26 cellular contexts compared by ENCODE assay signal in the genomic region with DNA sequence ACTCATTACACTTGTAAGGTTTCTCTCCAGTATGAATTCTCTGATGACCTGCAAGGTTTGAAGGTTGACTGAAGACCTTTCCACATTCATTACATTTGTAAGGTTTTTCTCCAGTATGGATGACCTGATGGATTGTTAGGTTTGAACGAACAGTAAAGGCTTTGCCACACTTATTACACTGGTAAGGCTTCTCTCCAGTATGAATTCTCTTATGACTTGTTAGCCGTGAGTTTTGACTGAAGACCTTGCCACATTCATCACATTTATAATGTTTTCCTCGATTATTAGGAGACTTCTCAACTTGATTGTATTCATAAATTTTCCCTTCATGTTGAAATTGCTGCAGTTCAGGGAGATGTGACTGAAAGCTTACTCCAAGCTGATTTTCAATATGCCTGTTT.
"Had no signal": no experiment of that assay in that cellular context is flagged by ENCODE, and none has a peak within 500 bp of the region (broad histone marks: within the 10 kb centered on the region; RNA-seq: fewer than 3 reads in every experiment).

No MANE protein-coding gene starts in this region.

- H3K9me3 ChIP-seq: prostate gland had no signal

- DNase-seq: colonic mucosa; dermis blood vessel endothelial cell; effector memory CD4-positive, alpha-beta T cell; erythroblast; esophagus squamous epithelium; foreskin melanocyte; glutamatergic neuron; heart right ventricle; hippocampal formation; kidney; mucosa of descending colon; naive thymus-derived CD4-positive, alpha-beta T cell; sigmoid colon; stimulated activated CD4-positive, alpha-beta T cell treated with anti-CD3 and anti-CD28 coated beads, Interleukin-2, amount 100 ng/mL, for 24 hours; stimulated activated CD4-positive, alpha-beta T cell treated with anti-CD3 and anti-CD28 coated beads, Interleukin-4, amount 100 ng/mL, for 24 hours; stimulated activated naive CD4-positive, alpha-beta T cell treated with Interleukin-2 at 50 U/mL for 16 hours; transverse colon; upper lobe of right lung; uterus had no signal

- FAIRE-seq: kidney had no signal

- ATAC-seq: heart right ventricle; left lobe of liver; mucosa of descending colon; naive thymus-derived CD4-positive, alpha-beta T cell; stimulated activated effector memory CD8-positive, alpha-beta T cell treated with anti-CD3 and anti-CD28 coated beads, Interleukin-12 subunit alpha, Interleukin-12 subunit beta, amount 100 ng/mL, for 72 hours; upper lobe of right lung had no signal

- H3K36me3 ChIP-seq: colonic mucosa, prostate gland, upper lobe of right lung, uterus had no signal

- H3K4me1 ChIP-seq: colonic mucosa, esophagus squamous epithelium, heart right ventricle, neural progenitor cell, prostate gland, right atrium auricular region, sigmoid colon, transverse colon, upper lobe of right lung, uterus had no signal

- H3K27me3 ChIP-seq: colonic mucosa, esophagus squamous epithelium, heart right ventricle, neural progenitor cell, right atrium auricular region, sigmoid colon, transverse colon, upper lobe of right lung, uterus had no signal

- H3K27ac ChIP-seq: colonic mucosa, esophagus squamous epithelium, heart right ventricle, neural progenitor cell, prostate gland, right atrium auricular region, sigmoid colon, thoracic aorta, transverse colon, upper lobe of right lung, uterus had no signal

- H3K4me2 ChIP-seq: neural progenitor cell had no signal

- H2AFZ ChIP-seq: neural progenitor cell had no signal

- H3K9ac ChIP-seq: neural progenitor cell had no signal

- H3K4me3 ChIP-seq: colonic mucosa, esophagus squamous epithelium, heart right ventricle, lung, mucosa of descending colon, neural progenitor cell, prostate gland, right atrium auricular region, sigmoid colon, thoracic aorta, transverse colon, upper lobe of right lung, uterus had no signal
